In genomic region chr16:4391635-4392381, GRCh38 we compare ENCODE assay signal across 14 cellular contexts. TPM values are rescaled to one million over a fixed set of nuclear protein-coding genes. Genes with fewer than 3 reads are reported as not detected.
A peak's percentile ranks its signal among the peaks of the same experiment; 100 is the strongest.
DNase-seq lines count a peak whose midpoint lies in the region; ATAC-seq and TF ChIP-seq lines count a peak whose summit lies in the region.
"Had no signal": no experiment of that assay in that cellular context is flagged by ENCODE, and none has a peak within 500 bp of the region (broad histone marks: within the 10 kb centered on the region; RNA-seq: fewer than 3 reads in every experiment).

No MANE protein-coding gene starts in this region.

- no peaks in the 10 kb centered on the region for H4K20me1 ChIP-seq in smooth muscle cell (ENCODE audit: low read depth)

- no peaks in the 10 kb centered on the region for H3K79me2 ChIP-seq in smooth muscle cell (ENCODE audit: low read depth)

- TF ChIP-seq CTCF in glutamatergic neuron (IDR thresholded peaks at IDR 0.05; ENCODE audit: partially characterized antibody, unreplicated experiment) (no peak), smooth muscle cell (IDR thresholded peaks at IDR 0.05; ENCODE audit: borderline replicate concordance, insufficient read depth, poor library complexity, severe bottlenecking) (no peak)

- no peaks in the 10 kb centered on the region for H3F3A ChIP-seq in smooth muscle cell (ENCODE audit: low read depth)

- no peak for ATAC-seq in HG03097 (IDR thresholded peaks at IDR 0.05; ENCODE audit: low FRiP score, unreplicated experiment)

- H3K4me2 ChIP-seq in smooth muscle cell = peak overlapping the region; percentile 40

- H3K4me1 Mint-ChIP-seq in glutamatergic neuron (ENCODE audit: low read depth, unreplicated experiment) = peaks cover 4% of the 10 kb centered on the region

- no peaks in the 10 kb centered on the region for H3K36me3 ChIP-seq in smooth muscle cell (ENCODE audit: low read depth)

- no peak overlapping the region for H2AFZ ChIP-seq in smooth muscle cell (ENCODE audit: low read depth)

- DNase-seq in ELF-1 (ENCODE audit: low read depth, low spot score) (peak; percentile 48), NCI-H1092 treated with DMSO at 0.1 percent for 48 hours (lab: John Stamatoyannopoulos, UW) (peak; percentile 14), glutamatergic neuron (no peak), smooth muscle cell (lab: John Stamatoyannopoulos, UW; ENCODE audit: unreplicated experiment) (no peak), middle frontal gyrus (ENCODE audit: extremely low spot score, low spot score) (no peak), ureter (ENCODE audit: low spot score) (no peak)
- DNase-seq: activated CD4-positive, CD25-positive, alpha-beta regulatory T cell treated with anti-CD3 and anti-CD28 coated beads, Interleukin-2, amount 50 U/mL, for 72 hours; activated gamma-delta T cell treated with Interleukin-2 at 50 U/mL for 16 hours; DMS79 treated with DMSO at 0.1 percent for 48 hours; GOT3; NCI-H187; stimulated activated CD4-positive, alpha-beta T cell treated with anti-CD3 and anti-CD28 coated beads, Interleukin-4, amount 100 ng/mL, for 1 hour; testis had no signal

- peaks cover 8% of the 10 kb centered on the region for H3K27me3 Mint-ChIP-seq in glutamatergic neuron (ENCODE audit: unreplicated experiment)

- WGBS in smooth muscle cell (ENCODE audit: low lambda C conversion rate) = 84% methylated on average over 19 of the region's 21 CpGs

- H3K36me3 Mint-ChIP-seq in glutamatergic neuron (ENCODE audit: unreplicated experiment) = no peaks in the 10 kb centered on the region

- H3K4me3 Mint-ChIP-seq in glutamatergic neuron (ENCODE audit: unreplicated experiment) = no peak overlapping the region

- H3K9me3 Mint-ChIP-seq in glutamatergic neuron (ENCODE audit: unreplicated experiment) = peaks cover 9% of the 10 kb centered on the region

- H3K27ac Mint-ChIP-seq in glutamatergic neuron (ENCODE audit: unreplicated experiment) = peak overlapping the region; percentile 66

- H3K9ac ChIP-seq in smooth muscle cell (ENCODE audit: low read depth) = no peak overlapping the region

- no peaks in the 10 kb centered on the region for H3K9me3 ChIP-seq in smooth muscle cell (replicated peaks; ENCODE audit: low read depth)
- H3K9me3 ChIP-seq: testis had no signal

- peak overlapping the region; percentile 75 for H3K27ac ChIP-seq in smooth muscle cell (ENCODE audit: low read depth)

- peaks cover 41% of the 10 kb centered on the region for H3K4me1 ChIP-seq in smooth muscle cell (ENCODE audit: low read depth)

- H3K4me3 ChIP-seq in smooth muscle cell = no peak overlapping the region
- H3K4me3 ChIP-seq: testis had no signal

- H3K27me3 ChIP-seq in smooth muscle cell (ENCODE audit: low read depth) = no peaks in the 10 kb centered on the region
- H3K27me3 ChIP-seq: testis had no signal

RNA-seq across cellular contexts. Expression of gene VASN, which starts 20.2 kb away (rescaled TPM):
- 4.1 TPM for total RNA-seq in glutamatergic neuron (ENCODE audit: unreplicated experiment)
- total RNA-seq in smooth muscle cell = 23.8 and 30.0 TPM in 2 replicates
- polyA plus RNA-seq in smooth muscle cell = 127 and 150 TPM in 2 replicates
- 13.4 TPM for total RNA-seq in ureter

RNA-seq across cellular contexts. Expression of gene CORO7, which starts 24.6 kb away (rescaled TPM):
- total RNA-seq in glutamatergic neuron (ENCODE audit: unreplicated experiment) (200 TPM), smooth muscle cell (6.7 and 14.4 TPM in 2 replicates), ureter (43.8 TPM)
- polyA plus RNA-seq in smooth muscle cell = 12.7 and 18.9 TPM in 2 replicates

RNA-seq across cellular contexts. Expression of gene DNAJA3, which starts 33.9 kb away (rescaled TPM):
- total RNA-seq in glutamatergic neuron (ENCODE audit: unreplicated experiment) (32.6 TPM), smooth muscle cell (40.0 and 42.6 TPM in 2 replicates), ureter (73.1 TPM)
- 42.7 and 46.5 TPM in 2 replicates for polyA plus RNA-seq in smooth muscle cell

RNA-seq across cellular contexts. Expression of gene PAM16, which starts 40.7 kb away (rescaled TPM):
- total RNA-seq in glutamatergic neuron (ENCODE audit: unreplicated experiment) (33.1 TPM), smooth muscle cell (18.4 and 29.6 TPM in 2 replicates), ureter (58.6 TPM)
- 47.7 and 52.2 TPM in 2 replicates for polyA plus RNA-seq in smooth muscle cell

Comparison
In these comparisons a context has a peak if more than half of its experiments do, and no peak if none do; other contexts are left out.
1. DNase-seq: peak in ELF-1 (single experiment) and NCI-H1092 treated with DMSO at 0.1 percent for 48 hours (single experiment); none in glutamatergic neuron (single experiment), smooth muscle cell (single experiment), middle frontal gyrus (single experiment) and ureter (single experiment).